In the genomic region with DNA sequence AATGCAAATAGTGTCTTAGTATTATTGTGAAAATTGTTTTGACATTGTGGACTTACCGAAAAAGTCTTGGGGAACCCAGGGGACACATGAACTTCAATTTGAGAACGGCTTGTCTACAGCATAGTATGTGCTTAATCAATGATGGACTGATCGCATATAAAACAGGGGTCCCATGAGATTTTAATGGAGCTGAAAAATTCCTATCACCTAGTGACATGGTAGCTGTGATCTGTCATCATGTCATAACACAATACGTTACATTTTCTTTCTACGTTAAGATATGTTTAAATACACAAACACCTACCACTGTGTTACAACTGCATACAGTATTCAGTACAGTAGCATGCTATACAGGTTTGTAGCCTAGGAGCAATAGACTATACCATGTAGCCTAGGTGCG, we compare ENCODE assay signal across 40 cellular contexts.
"Had no signal": no experiment of that assay in that cellular context is flagged by ENCODE, and none has a peak within 500 bp of the region (broad histone marks: within the 10 kb centered on the region; RNA-seq: fewer than 3 reads in every experiment).

No MANE protein-coding gene starts in this region.

- H3K27ac ChIP-seq: adrenal gland, ascending aorta, body of pancreas, brain microvascular endothelial cell, breast epithelium, cardiac muscle cell had no signal

- H3K4me1 ChIP-seq: adrenal gland, ascending aorta, body of pancreas, breast epithelium had no signal

- H3K36me3 ChIP-seq: adrenal gland, ascending aorta, brain microvascular endothelial cell, breast epithelium, cardiac muscle cell had no signal

- H3K36me3 Mint-ChIP-seq: activated naive CD4-positive, alpha-beta T cell treated with anti-CD3 and anti-CD28 coated beads, Interleukin-2, amount 10 ng/mL, durations not matched to agents 7 days and 5 days; activated naive CD4-positive, alpha-beta T cell treated with anti-CD3 and anti-CD28 coated beads, Interleukin-2, amount 50 U/mL, for 24 hours; activated naive CD4-positive, alpha-beta T cell treated with anti-CD3 and anti-CD28 coated beads, Interleukin-2, amount 50 U/mL, for 72 hours; activated naive CD8-positive, alpha-beta T cell; activated naive CD8-positive, alpha-beta T cell treated with anti-CD3 and anti-CD28 coated beads for 36 hours; activated naive CD8-positive, alpha-beta T cell treated with anti-CD3 and anti-CD28 coated beads, Interleukin-2, amount 10 ng/mL, durations not matched to agents 7 days and 5 days; brain had no signal

- DNase-seq: activated effector memory CD4-positive, alpha-beta T cell treated with anti-CD3 and anti-CD28 coated beads, Interleukin-2, amount 50 U/mL, for 16 hours; activated effector memory CD4-positive, alpha-beta T cell treated with Interleukin-2 at 50 U/mL for 16 hours; activated gamma-delta T cell; activated gamma-delta T cell treated with Interleukin-2 at 50 U/mL for 16 hours; activated naive CD4-positive, alpha-beta T cell; activated naive CD4-positive, alpha-beta T cell treated with anti-CD3 and anti-CD28 coated beads for 36 hours; activated naive CD4-positive, alpha-beta T cell treated with anti-CD3 and anti-CD28 coated beads, Interleukin-2, amount 10 ng/mL, durations not matched to agents 7 days and 5 days; activated naive CD4-positive, alpha-beta T cell treated with anti-CD3 and anti-CD28 coated beads, Interleukin-2, amount 50 U/mL, for 16 hours; activated naive CD4-positive, alpha-beta T cell treated with Interleukin-2 at 50 U/mL for 16 hours; activated naive CD8-positive, alpha-beta T cell treated with anti-CD3 and anti-CD28 coated beads for 36 hours; activated naive CD8-positive, alpha-beta T cell treated with anti-CD3 and anti-CD28 coated beads, Interleukin-2, amount 10 ng/mL, durations not matched to agents 7 days and 5 days; activated naive CD8-positive, alpha-beta T cell treated with anti-CD3 and anti-CD28 coated beads, Interleukin-2, amount 50 U/mL, for 24 hours; activated T-cell treated with anti-CD3 and anti-CD28 coated beads, Interleukin-2, amount 50 U/mL, for 1 hour; activated T-cell treated with anti-CD3 and anti-CD28 coated beads, Interleukin-2, amount 50 U/mL, for 24 hours; activated T-cell treated with anti-CD3 and anti-CD28 coated beads, Interleukin-2, amount 50 U/mL, for 4 hours; activated T-cell treated with anti-CD3 and anti-CD28 coated beads, Interleukin-2, amount 50 U/mL, for 48 hours; activated T-cell treated with anti-CD3 and anti-CD28 coated beads, Interleukin-2, amount 50 U/mL, for 72 hours; adrenal gland; amniotic stem cell; amygdala; anterior cingulate cortex; aorta; body of pancreas; brain microvascular endothelial cell; caudate nucleus; central memory CD4-positive, alpha-beta T cell; cerebellar nuclear complex had no signal

- ATAC-seq: activated naive CD4-positive, alpha-beta T cell treated with anti-CD3 and anti-CD28 coated beads, Interleukin-2, amount 50 U/mL, for 72 hours; activated naive CD8-positive, alpha-beta T cell treated with anti-CD3 and anti-CD28 coated beads, Interleukin-2, amount 50 U/mL, for 24 hours; activated T-cell treated with anti-CD3 and anti-CD28 coated beads, Interleukin-2, amount 50 U/mL, for 4 hours; activated T-cell treated with anti-CD3 and anti-CD28 coated beads, Interleukin-2, amount 50 U/mL, for 72 hours; activated T-helper 17 cell treated with anti-CD3 and anti-CD28 coated beads, Interleukin-2, amount 50 U/mL, for 72 hours; body of pancreas had no signal

- H3K9me3 Mint-ChIP-seq: activated naive CD4-positive, alpha-beta T cell treated with anti-CD3 and anti-CD28 coated beads for 36 hours; activated naive CD4-positive, alpha-beta T cell treated with anti-CD3 and anti-CD28 coated beads, Interleukin-2, amount 10 ng/mL, durations not matched to agents 7 days and 5 days; activated naive CD4-positive, alpha-beta T cell treated with anti-CD3 and anti-CD28 coated beads, Interleukin-2, amount 50 U/mL, for 24 hours; activated naive CD4-positive, alpha-beta T cell treated with anti-CD3 and anti-CD28 coated beads, Interleukin-2, amount 50 U/mL, for 72 hours; activated naive CD8-positive, alpha-beta T cell treated with anti-CD3 and anti-CD28 coated beads for 36 hours; activated naive CD8-positive, alpha-beta T cell treated with anti-CD3 and anti-CD28 coated beads, Interleukin-2, amount 10 ng/mL, durations not matched to agents 7 days and 5 days; activated naive CD8-positive, alpha-beta T cell treated with anti-CD3 and anti-CD28 coated beads, Interleukin-2, amount 50 U/mL, for 24 hours; activated T-cell treated with anti-CD3 and anti-CD28 coated beads, Interleukin-2, amount 50 U/mL, for 24 hours; activated T-cell treated with anti-CD3 and anti-CD28 coated beads, Interleukin-2, amount 50 U/mL, for 4 hours; activated T-cell treated with anti-CD3 and anti-CD28 coated beads, Interleukin-2, amount 50 U/mL, for 72 hours; activated T-helper 1 cell treated with anti-CD3 and anti-CD28 coated beads, Interleukin-12 subunit alpha, Interleukin-12 subunit beta, Interleukin-2, Interleukin-4 antibody, amounts not matched to agents 30 ng/mL and 10 ng/mL and 1 ng/mL, durations not matched to agents 14 hours and 24 hours and 36 hours; activated T-helper 17 cell treated with anti-CD3 and anti-CD28 coated beads, Interleukin-2, amount 50 U/mL, for 72 hours; activated T-helper 2 cell treated with anti-CD3 and anti-CD28 coated beads, Interferon-gamma antibody, Interleukin-2, Interleukin-4, amounts not matched to agents 10 μg/mL and 5 μg/mL and 100 μg/mL, durations not matched to agents 14 hours and 24 hours and 36 hours; central memory CD8-positive, alpha-beta T cell had no signal

- H3K9me3 ChIP-seq: adrenal gland, ascending aorta, body of pancreas, breast epithelium had no signal

- H3K4me3 ChIP-seq: adrenal gland, ascending aorta, body of pancreas, breast epithelium, cardiac muscle cell had no signal

- H3K27ac Mint-ChIP-seq: activated naive CD4-positive, alpha-beta T cell treated with anti-CD3 and anti-CD28 coated beads for 36 hours; activated naive CD4-positive, alpha-beta T cell treated with anti-CD3 and anti-CD28 coated beads, Interleukin-2, amount 10 ng/mL, durations not matched to agents 7 days and 5 days; activated naive CD4-positive, alpha-beta T cell treated with anti-CD3 and anti-CD28 coated beads, Interleukin-2, amount 50 U/mL, for 24 hours; activated naive CD4-positive, alpha-beta T cell treated with anti-CD3 and anti-CD28 coated beads, Interleukin-2, amount 50 U/mL, for 72 hours; activated naive CD8-positive, alpha-beta T cell; activated naive CD8-positive, alpha-beta T cell treated with anti-CD3 and anti-CD28 coated beads for 36 hours; activated naive CD8-positive, alpha-beta T cell treated with anti-CD3 and anti-CD28 coated beads, Interleukin-2, amount 10 ng/mL, durations not matched to agents 7 days and 5 days; activated naive CD8-positive, alpha-beta T cell treated with anti-CD3 and anti-CD28 coated beads, Interleukin-2, amount 50 U/mL, for 24 hours; activated T-cell treated with anti-CD3 and anti-CD28 coated beads, Interleukin-2, amount 50 U/mL, for 24 hours; activated T-cell treated with anti-CD3 and anti-CD28 coated beads, Interleukin-2, amount 50 U/mL, for 72 hours; activated T-helper 1 cell treated with anti-CD3 and anti-CD28 coated beads, Interleukin-12 subunit alpha, Interleukin-12 subunit beta, Interleukin-2, Interleukin-4 antibody, amounts not matched to agents 30 ng/mL and 10 ng/mL and 1 ng/mL, durations not matched to agents 14 hours and 24 hours and 36 hours; activated T-helper 17 cell treated with anti-CD3 and anti-CD28 coated beads, Interleukin-2, amount 50 U/mL, for 72 hours; activated T-helper 2 cell treated with anti-CD3 and anti-CD28 coated beads, Interferon-gamma antibody, Interleukin-2, Interleukin-4, amounts not matched to agents 10 μg/mL and 5 μg/mL and 100 μg/mL, durations not matched to agents 14 hours and 24 hours and 36 hours; brain had no signal

- H3K27me3 Mint-ChIP-seq: activated naive CD4-positive, alpha-beta T cell treated with anti-CD3 and anti-CD28 coated beads, Interleukin-2, amount 10 ng/mL, durations not matched to agents 7 days and 5 days had no signal

- H3K4me3 Mint-ChIP-seq: activated naive CD4-positive, alpha-beta T cell treated with anti-CD3 and anti-CD28 coated beads for 36 hours; activated naive CD4-positive, alpha-beta T cell treated with anti-CD3 and anti-CD28 coated beads, Interleukin-2, amount 10 ng/mL, durations not matched to agents 7 days and 5 days; activated naive CD4-positive, alpha-beta T cell treated with anti-CD3 and anti-CD28 coated beads, Interleukin-2, amount 50 U/mL, for 24 hours; activated naive CD8-positive, alpha-beta T cell; activated naive CD8-positive, alpha-beta T cell treated with anti-CD3 and anti-CD28 coated beads for 36 hours; activated naive CD8-positive, alpha-beta T cell treated with anti-CD3 and anti-CD28 coated beads, Interleukin-2, amount 10 ng/mL, durations not matched to agents 7 days and 5 days; activated naive CD8-positive, alpha-beta T cell treated with anti-CD3 and anti-CD28 coated beads, Interleukin-2, amount 50 U/mL, for 24 hours; activated T-cell treated with anti-CD3 and anti-CD28 coated beads, Interleukin-2, amount 50 U/mL, for 24 hours; activated T-cell treated with anti-CD3 and anti-CD28 coated beads, Interleukin-2, amount 50 U/mL, for 4 hours; activated T-cell treated with anti-CD3 and anti-CD28 coated beads, Interleukin-2, amount 50 U/mL, for 72 hours; activated T-helper 1 cell treated with anti-CD3 and anti-CD28 coated beads, Interleukin-12 subunit alpha, Interleukin-12 subunit beta, Interleukin-2, Interleukin-4 antibody, amounts not matched to agents 30 ng/mL and 10 ng/mL and 1 ng/mL, durations not matched to agents 14 hours and 24 hours and 36 hours; activated T-helper 17 cell treated with anti-CD3 and anti-CD28 coated beads, Interleukin-2, amount 50 U/mL, for 72 hours; brain; central memory CD8-positive, alpha-beta T cell had no signal

- H3K4me1 Mint-ChIP-seq: activated naive CD4-positive, alpha-beta T cell treated with anti-CD3 and anti-CD28 coated beads, Interleukin-2, amount 10 ng/mL, durations not matched to agents 7 days and 5 days; activated naive CD4-positive, alpha-beta T cell treated with anti-CD3 and anti-CD28 coated beads, Interleukin-2, amount 50 U/mL, for 24 hours; activated naive CD8-positive, alpha-beta T cell treated with anti-CD3 and anti-CD28 coated beads for 36 hours; activated naive CD8-positive, alpha-beta T cell treated with anti-CD3 and anti-CD28 coated beads, Interleukin-2, amount 10 ng/mL, durations not matched to agents 7 days and 5 days; activated naive CD8-positive, alpha-beta T cell treated with anti-CD3 and anti-CD28 coated beads, Interleukin-2, amount 50 U/mL, for 24 hours; activated T-helper 17 cell treated with anti-CD3 and anti-CD28 coated beads, Interleukin-2, amount 50 U/mL, for 72 hours; brain; central memory CD8-positive, alpha-beta T cell had no signal

- H3K27me3 ChIP-seq: ascending aorta, body of pancreas, brain microvascular endothelial cell, breast epithelium had no signal

- FAIRE-seq: astrocyte, bronchial epithelial cell had no signal
